ENCODE assay signal across 8 cellular contexts in the genomic region with DNA sequence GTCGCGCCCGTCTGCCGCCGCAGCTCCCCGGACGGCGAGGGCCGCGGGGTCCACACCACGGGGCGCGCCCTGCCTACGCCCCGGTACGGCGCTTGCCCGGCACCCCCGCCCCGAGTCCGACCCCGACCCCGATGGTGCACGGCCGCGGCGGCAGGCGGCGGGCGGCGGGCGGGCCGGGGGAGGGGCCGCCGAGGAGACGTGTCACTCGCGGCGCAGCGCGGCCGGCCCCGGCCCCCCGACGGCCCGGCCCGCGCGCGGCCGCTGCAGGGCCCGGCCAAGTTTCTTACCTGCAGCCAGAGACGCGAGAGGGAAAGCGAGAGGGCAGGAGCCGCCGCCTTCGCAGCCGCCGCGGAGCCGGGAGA.
DNase-seq lines count a peak whose midpoint lies in the region; ATAC-seq and TF ChIP-seq lines count a peak whose summit lies in the region.

No MANE protein-coding gene starts in this region.

- H3K4me1 ChIP-seq in NT2/D1 (ENCODE audit: insufficient read depth, insufficient read length) (peaks cover 9% of the 10 kb centered on the region), rectal smooth muscle tissue (ENCODE audit: control insufficient read depth, insufficient read depth, low read length) (peaks cover 6% of the 10 kb centered on the region)

- DNase-seq in COLO668 (lab: John Stamatoyannopoulos, UW; ENCODE audit: unreplicated experiment), result peak; percentile 63
- no peak for DNase-seq in NT2/D1 (ENCODE audit: low read depth, low spot score)
- no peak for DNase-seq in epithelial cell of esophagus (ENCODE audit: low read depth)
- DNase-seq in superior temporal gyrus (ENCODE audit: extremely low spot score), result no peak
- DNase-seq in islet precursor cell, result no peak
- no peak for DNase-seq in SIG-M5 treated with dmso at 0.1 percent for 504 hours (lab: John Stamatoyannopoulos, UW; ENCODE audit: unreplicated experiment)

- no peaks in the 10 kb centered on the region for H3K9me3 ChIP-seq in NT2/D1 (ENCODE audit: insufficient read depth, low read length)

- H3K9ac ChIP-seq in NT2/D1 (ENCODE audit: insufficient read length, low read depth) (peak overlapping the region; percentile 82), rectal smooth muscle tissue (ENCODE audit: low read length) (peak overlapping the region; percentile 44)

- TF ChIP-seq CTCF in epithelial cell of esophagus (IDR thresholded peaks at IDR 0.05; ENCODE audit: insufficient read depth, low read depth, low read length, missing control alignments), result no peak

- ATAC-seq in GM21717 (IDR thresholded peaks at IDR 0.05; ENCODE audit: unreplicated experiment), result peak; percentile 19

- H3K4me3 ChIP-seq in NT2/D1 (ENCODE audit: insufficient read length, low read depth) (peak overlapping the region; percentile 75), epithelial cell of esophagus (ENCODE audit: low read length) (peak overlapping the region; percentile 59), rectal smooth muscle tissue (ENCODE audit: low read length) (peak overlapping the region; percentile 75)

- peaks cover 37% of the 10 kb centered on the region for H3K36me3 ChIP-seq in NT2/D1 (ENCODE audit: insufficient read depth, insufficient read length, low read length)
- H3K36me3 ChIP-seq in rectal smooth muscle tissue (ENCODE audit: control insufficient read depth, insufficient read depth, low read length), result no peaks in the 10 kb centered on the region

- H3K27ac ChIP-seq in rectal smooth muscle tissue (ENCODE audit: low read depth, low read length), result peak overlapping the region; percentile 83

- no peaks in the 10 kb centered on the region for H3K27me3 ChIP-seq in NT2/D1 (ENCODE audit: insufficient read depth, insufficient read length)
- no peaks in the 10 kb centered on the region for H3K27me3 ChIP-seq in rectal smooth muscle tissue (ENCODE audit: control insufficient read depth, insufficient read depth, low read length)
